In the genomic region with DNA sequence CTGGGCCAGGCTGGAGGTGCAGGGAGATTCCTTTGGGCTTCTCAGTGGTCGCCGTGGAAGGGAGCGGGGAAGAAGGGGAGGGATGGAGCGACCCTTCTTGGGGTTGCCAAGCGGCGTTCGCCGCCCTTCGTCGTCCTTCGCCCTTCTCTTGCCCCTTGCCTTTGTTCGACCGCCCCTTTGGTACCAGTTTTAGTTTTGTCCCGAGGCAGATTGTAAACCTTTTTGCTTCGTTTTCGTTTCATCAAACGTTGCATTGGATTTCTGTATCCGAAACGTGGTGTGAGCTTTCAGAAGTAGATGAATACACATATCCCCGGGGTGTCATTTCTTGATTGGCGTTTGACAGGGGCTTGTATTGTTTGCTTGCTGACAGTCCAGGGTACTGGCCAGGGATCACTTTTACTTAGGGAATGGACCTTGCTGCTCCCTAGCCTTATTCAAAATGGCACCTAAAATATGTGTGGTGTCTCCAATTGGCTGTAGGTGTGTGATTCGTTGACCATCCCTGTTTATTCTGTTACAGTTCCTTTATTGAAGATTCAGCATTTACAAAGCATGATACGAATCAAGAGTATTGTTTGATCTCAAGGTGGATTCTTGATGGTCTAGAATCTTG, we compare ENCODE assay signal across 8 cellular contexts. TPM values are rescaled to one million over a fixed set of nuclear protein-coding genes. Genes with fewer than 3 reads are reported as not detected.
A peak's percentile ranks its signal among the peaks of the same experiment; 100 is the strongest.
DNase-seq lines count a peak whose midpoint lies in the region; ATAC-seq, FAIRE-seq and TF ChIP-seq lines count a peak whose summit lies in the region.

No MANE protein-coding gene starts in this region.

- peak; percentile 40 for DNase-seq in D341Med (ENCODE audit: low spot score)
- DNase-seq in HEK293T (ENCODE audit: extremely low spot score), result peak; percentile 11
- DNase-seq in T-helper 2 cell treated with Interferon-gamma antibody and Interleukin-4, amounts not matched to agents 5 μg/mL and 100 μg/mL, for 36 hours (ENCODE audit: low spot score), result no peak
- peak; percentile 20 for DNase-seq in fibroblast of peridontal ligament (ENCODE audit: extremely low read depth)
- no peak for DNase-seq in pancreas
- DNase-seq in activated gamma-delta T cell treated with Interleukin-2 at 50 U/mL for 16 hours, result no peak
- no peak for DNase-seq in mucosa of gallbladder (ENCODE audit: low spot score)
- DNase-seq in SKM-1 (lab: John Stamatoyannopoulos, UW; ENCODE audit: unreplicated experiment), result no peak

- peaks cover 0 to 16% (median 5%) of the 10 kb centered on the region in 3 donors for H3K4me1 ChIP-seq in pancreas

- POLR2A ChIA-PET in HEK293T (lab: Yijun Ruan, JAX), result no interaction called here

- peaks cover 16% of the 10 kb centered on the region for H3K4me1 Mint-ChIP-seq in T-helper 2 cell treated with Interferon-gamma antibody and Interleukin-4, amounts not matched to agents 5 μg/mL and 100 μg/mL, for 36 hours (ENCODE audit: low read depth)

- 1% methylated on average over 23 of the region's 23 CpGs for WGBS in pancreas, 2 donors

- no peaks in the 10 kb centered on the region for H3K9me3 ChIP-seq in pancreas

- peaks cover 14% of the 10 kb centered on the region for H3K36me3 Mint-ChIP-seq in T-helper 2 cell treated with Interferon-gamma antibody and Interleukin-4, amounts not matched to agents 5 μg/mL and 100 μg/mL, for 36 hours (ENCODE audit: low read depth)

- no peaks in the 10 kb centered on the region for H3K36me3 ChIP-seq in pancreas

- H3K4me3 ChIP-seq in pancreas, result peak overlapping the region; percentile 49 to 95 (median 82)

- no peak for ATAC-seq in pancreas

- H3K27me3 ChIP-seq in pancreas, result no peaks in the 10 kb centered on the region

- H3K9me3 Mint-ChIP-seq in T-helper 2 cell treated with Interferon-gamma antibody and Interleukin-4, amounts not matched to agents 5 μg/mL and 100 μg/mL, for 36 hours, result no peaks in the 10 kb centered on the region

- peak overlapping the region; percentile 56 to 74 (median 70) for H3K27ac ChIP-seq in pancreas

- no peak for TF ChIP-seq CTCF in pancreas (IDR thresholded peaks at IDR 0.05)

- peak overlapping the region; percentile 97 for H3K27ac Mint-ChIP-seq in T-helper 2 cell treated with Interferon-gamma antibody and Interleukin-4, amounts not matched to agents 5 μg/mL and 100 μg/mL, for 36 hours

- no peaks in the 10 kb centered on the region for H3K27me3 Mint-ChIP-seq in T-helper 2 cell treated with Interferon-gamma antibody and Interleukin-4, amounts not matched to agents 5 μg/mL and 100 μg/mL, for 36 hours (ENCODE audit: low read depth)

- intact Hi-C loops in pancreas (cut with DNase I), result no loop called here

- FAIRE-seq in pancreas (lab: Jason Lieb, UNC), result no peak

- H3K4me3 Mint-ChIP-seq in T-helper 2 cell treated with Interferon-gamma antibody and Interleukin-4, amounts not matched to agents 5 μg/mL and 100 μg/mL, for 36 hours, result peak overlapping the region; percentile 97

- CTCF ChIA-PET in HEK293T (lab: Yijun Ruan, JAX), result no interaction called here

TF ChIP-seq in HEK293T, 16 proteins besides CTCF, POLR2A, EP300 and RAD21:
- TF ChIP-seq TARDBP (IDR thresholded peaks at IDR 0.05), result no peak
- TF ChIP-seq SP1 (IDR thresholded peaks at IDR 0.05), result no peak
- TF ChIP-seq ARNT (IDR thresholded peaks at IDR 0.05), result no peak
- TF ChIP-seq ELF4 (IDR thresholded peaks at IDR 0.05), result no peak
- no peak for TF ChIP-seq ZNF384 (IDR thresholded peaks at IDR 0.05)
- no peak for TF ChIP-seq BHLHE40 (IDR thresholded peaks at IDR 0.05; ENCODE audit: borderline replicate concordance)
- TF ChIP-seq HDGF (IDR thresholded peaks at IDR 0.05; ENCODE audit: borderline replicate concordance), result no peak
- TF ChIP-seq FOXA1 (IDR thresholded peaks at IDR 0.05), result no peak
- TF ChIP-seq FOXK2 (IDR thresholded peaks at IDR 0.05), result no peak

RNA-seq across cellular contexts. Expression of a gene that starts 0.8 kb away (rescaled TPM):
- total RNA-seq in pancreas, result 10 to 100 TPM; 10.3 to 21.4 (median 16.6) TPM
- 10 to 100 TPM in 1 of 2 donors, 1 to 10 TPM in 1; 6.8 to 11.6 TPM for polyA plus RNA-seq in pancreas
- total RNA-seq in mucosa of gallbladder, result 38.5 TPM

Comparison
In these comparisons a context has a peak if more than half of its experiments do, and no peak if none do; other contexts are left out.
1. DNase-seq: peak in D341Med (single experiment), HEK293T (single experiment) and fibroblast of peridontal ligament (single experiment); none in T-helper 2 cell treated with Interferon-gamma antibody and Interleukin-4, amounts not matched to agents 5 μg/mL and 100 μg/mL, for 36 hours (single experiment), pancreas (0 of 6), activated gamma-delta T cell treated with Interleukin-2 at 50 U/mL for 16 hours (single experiment), mucosa of gallbladder (single experiment) and SKM-1 (single experiment).